ENCODE assay signal across 14 cellular contexts in genomic region chr13:99231726-99232125, GRCh38. TPM values are rescaled to one million over a fixed set of nuclear protein-coding genes. Genes with fewer than 3 reads are reported as not detected.
DNase-seq lines count a peak whose midpoint lies in the region; ATAC-seq and TF ChIP-seq lines count a peak whose summit lies in the region.
"Had no signal": no experiment of that assay in that cellular context is flagged by ENCODE, and none has a peak within 500 bp of the region (broad histone marks: within the 10 kb centered on the region; RNA-seq: fewer than 3 reads in every experiment).

No MANE protein-coding gene starts in this region.

- H3K36me3 Mint-ChIP-seq in activated T-cell treated with anti-CD3 and anti-CD28 coated beads, Interleukin-2, amount 50 U/mL, for 24 hours (ENCODE audit: low read depth): peaks cover 41% of the 10 kb centered on the region
- H3K36me3 Mint-ChIP-seq in activated CD4-positive, alpha-beta memory T cell treated with anti-CD3 and anti-CD28 coated beads for 36 hours: peaks cover 4% of the 10 kb centered on the region
- H3K36me3 Mint-ChIP-seq in stimulated activated effector memory CD8-positive, alpha-beta T cell treated with anti-CD3 and anti-CD28 coated beads, Interleukin-12 subunit alpha, Interleukin-12 subunit beta, amount 100 ng/mL, for 72 hours: peaks cover 24% of the 10 kb centered on the region

- H3K4me1 ChIP-seq in IMR-90 (ENCODE audit: control insufficient read depth, insufficient read depth, low read length): peaks cover 16% of the 10 kb centered on the region

- H2BK15ac ChIP-seq in IMR-90 (ENCODE audit: low read depth, low read length): no peak overlapping the region

- H3K4me1 Mint-ChIP-seq in activated T-cell treated with anti-CD3 and anti-CD28 coated beads, Interleukin-2, amount 50 U/mL, for 24 hours (ENCODE audit: low read depth): peaks cover 82% of the 10 kb centered on the region
- H3K4me1 Mint-ChIP-seq in activated CD4-positive, alpha-beta memory T cell treated with anti-CD3 and anti-CD28 coated beads for 36 hours (ENCODE audit: low read depth): peaks cover 67% of the 10 kb centered on the region
- peaks cover 57% of the 10 kb centered on the region for H3K4me1 Mint-ChIP-seq in stimulated activated effector memory CD8-positive, alpha-beta T cell treated with anti-CD3 and anti-CD28 coated beads, Interleukin-12 subunit alpha, Interleukin-12 subunit beta, amount 100 ng/mL, for 72 hours

- no peak overlapping the region; the same call in 1 of the 2 replicates for H2BK20ac ChIP-seq in IMR-90 (ENCODE audit: low read depth, low read length)

- H3K27ac ChIP-seq in IMR-90 (ENCODE audit: insufficient read depth, low read length): no peak overlapping the region

- H3K9ac ChIP-seq in IMR-90 (ENCODE audit: low read depth, low read length): no peak overlapping the region

- WGBS in IMR-90 (ENCODE audit: extremely low coverage in 2 of 2, insufficient read length in 1 of 2), 2 experiments: 57% methylated on average over 1 of the region's 1 CpG; no CpG with 5 or more reads in 1 of the 2 experiments

- H4K8ac ChIP-seq in IMR-90 (ENCODE audit: low read depth in 2 of 2, low read length in 2 of 2): no peak overlapping the region

- no peak overlapping the region for H2AFZ ChIP-seq in IMR-90 (replicated peaks; ENCODE audit: low read length, poor library complexity)

- intact Hi-C loops in IMR-90 (cut with micrococcal nuclease): no loop called here
- intact Hi-C loops in activated CD4-positive, alpha-beta memory T cell treated with anti-CD3 and anti-CD28 coated beads for 36 hours (cut with micrococcal nuclease): no loop called here

- H3K56ac ChIP-seq in IMR-90 (ENCODE audit: extremely low read depth, insufficient read depth, low read length): no peak overlapping the region

- dilution Hi-C loops in IMR-90 (cut with HindIII; ENCODE audit: low sequenced_read_pairs, unreplicated experiment): no loop called here

- in situ Hi-C loops in IMR-90 (cut with MboI; ENCODE audit: low sequenced_read_pairs): no loop called here

- no peak for DNase-seq in activated T-cell treated with anti-CD3 and anti-CD28 coated beads, Interleukin-2, amount 50 U/mL, for 24 hours
- DNase-seq in activated T-cell treated with anti-CD3 and anti-CD28 coated beads for 4 hours: no peak
- DNase-seq in IMR-90: no peak
- DNase-seq in activated CD4-positive, alpha-beta memory T cell treated with anti-CD3 and anti-CD28 coated beads for 36 hours: no peak
- no peak for DNase-seq in stimulated activated effector memory CD8-positive, alpha-beta T cell treated with anti-CD3 and anti-CD28 coated beads, Interleukin-12 subunit alpha, Interleukin-12 subunit beta, amount 100 ng/mL, for 72 hours (ENCODE audit: low spot score in 2 of 2)
- DNase-seq in NCI-H2196 treated with DMSO at 0.1 percent for 48 hours (lab: John Stamatoyannopoulos, UW; ENCODE audit: unreplicated experiment): no peak
- DNase-seq in dedifferentiated amniotic fluid mesenchymal stem cell (ENCODE audit: extremely low spot score): no peak
- DNase-seq: activated gamma-delta T cell treated with Interleukin-2 at 50 U/mL for 16 hours; effector CD4-positive, alpha-beta T cell; NCI-H2171 treated with DMSO at 0.1 percent for 48 hours; nucleus accumbens had no signal

- BruUV-seq in IMR-90 (replicated peaks; lab: Mats Ljungman, UMichigan): no TSS peak

- no peaks in the 10 kb centered on the region for H3K27me3 Mint-ChIP-seq in activated T-cell treated with anti-CD3 and anti-CD28 coated beads, Interleukin-2, amount 50 U/mL, for 24 hours
- no peaks in the 10 kb centered on the region for H3K27me3 Mint-ChIP-seq in activated CD4-positive, alpha-beta memory T cell treated with anti-CD3 and anti-CD28 coated beads for 36 hours
- H3K27me3 Mint-ChIP-seq: type B pancreatic cell had no signal

- no peaks in the 10 kb centered on the region for H3K9me3 ChIP-seq in IMR-90 (ENCODE audit: control insufficient read depth, insufficient read depth, low read length)

- no peak overlapping the region for H2AK9ac ChIP-seq in IMR-90 (replicated peaks; ENCODE audit: low read depth, low read length, poor library complexity)

- CTCF ChIA-PET in IMR-90 (lab: Yijun Ruan, JAX): no interaction called here
- CTCF ChIA-PET in activated CD4-positive, alpha-beta memory T cell treated with anti-CD3 and anti-CD28 coated beads for 36 hours (lab: Charles Lee): interaction anchor here (0.7 to 3.9 kb wide), 9 partner anchors 8 to 205 kb away, joined by 3 to 19 read pairs (median 4); partner anchors contain the start of genes GPR18 and UBAC2

- H3K9me1 ChIP-seq in IMR-90 (ENCODE audit: insufficient read depth, low read length): peaks cover 22% of the 10 kb centered on the region

- peak overlapping the region; percentile 86 for H3K27ac Mint-ChIP-seq in activated T-cell treated with anti-CD3 and anti-CD28 coated beads, Interleukin-2, amount 50 U/mL, for 24 hours
- peak overlapping the region; percentile 40 for H3K27ac Mint-ChIP-seq in activated CD4-positive, alpha-beta memory T cell treated with anti-CD3 and anti-CD28 coated beads for 36 hours
- peak overlapping the region; percentile 67 for H3K27ac Mint-ChIP-seq in stimulated activated effector memory CD8-positive, alpha-beta T cell treated with anti-CD3 and anti-CD28 coated beads, Interleukin-12 subunit alpha, Interleukin-12 subunit beta, amount 100 ng/mL, for 72 hours
- H3K27ac Mint-ChIP-seq: type B pancreatic cell had no signal

- no peak overlapping the region for H2BK5ac ChIP-seq in IMR-90 (ENCODE audit: low read depth, low read length, poor library complexity, severe bottlenecking)

- H4K91ac ChIP-seq in IMR-90 (ENCODE audit: insufficient read depth, low read depth, low read length): no peak overlapping the region

- peaks cover 45 to 48% of the 10 kb centered on the region in 2 experiments for H3K79me1 ChIP-seq in IMR-90 (ENCODE audit: low read depth in 1 of 2, low read length in 2 of 2)

- no peak overlapping the region for H4K5ac ChIP-seq in IMR-90 (ENCODE audit: low read depth, low read length)

- H3K4ac ChIP-seq in IMR-90 (ENCODE audit: low read depth, low read length): no peak overlapping the region

- no peak overlapping the region for H3K18ac ChIP-seq in IMR-90 (ENCODE audit: low read depth, low read length)

- H2BK120ac ChIP-seq in IMR-90 (ENCODE audit: low read depth, low read length): no peak overlapping the region

- H2AK5ac ChIP-seq in IMR-90 (ENCODE audit: low read depth, low read length): no peak overlapping the region

- no peaks in the 10 kb centered on the region for H3K27me3 ChIP-seq in IMR-90 (ENCODE audit: control insufficient read depth, insufficient read depth, low read length)

- H4K20me1 ChIP-seq in IMR-90 (ENCODE audit: insufficient read depth, low read length): peaks cover 18% of the 10 kb centered on the region

- no peak for TF ChIP-seq CTCF in IMR-90 (conservative IDR thresholded peaks at IDR 0.05; ENCODE audit: low read depth, low read length)

- no peak overlapping the region for H3K23ac ChIP-seq in IMR-90 (ENCODE audit: low read depth, low read length)

- no peaks in the 10 kb centered on the region for H3K9me3 Mint-ChIP-seq in activated T-cell treated with anti-CD3 and anti-CD28 coated beads, Interleukin-2, amount 50 U/mL, for 24 hours
- no peaks in the 10 kb centered on the region for H3K9me3 Mint-ChIP-seq in activated CD4-positive, alpha-beta memory T cell treated with anti-CD3 and anti-CD28 coated beads for 36 hours
- H3K9me3 Mint-ChIP-seq in stimulated activated effector memory CD8-positive, alpha-beta T cell treated with anti-CD3 and anti-CD28 coated beads, Interleukin-12 subunit alpha, Interleukin-12 subunit beta, amount 100 ng/mL, for 72 hours: no peaks in the 10 kb centered on the region

- H3K4me3 Mint-ChIP-seq in activated T-cell treated with anti-CD3 and anti-CD28 coated beads, Interleukin-2, amount 50 U/mL, for 24 hours: no peak overlapping the region
- no peak overlapping the region for H3K4me3 Mint-ChIP-seq in activated CD4-positive, alpha-beta memory T cell treated with anti-CD3 and anti-CD28 coated beads for 36 hours
- peak overlapping the region; percentile 73 for H3K4me3 Mint-ChIP-seq in stimulated activated effector memory CD8-positive, alpha-beta T cell treated with anti-CD3 and anti-CD28 coated beads, Interleukin-12 subunit alpha, Interleukin-12 subunit beta, amount 100 ng/mL, for 72 hours
- H3K4me3 Mint-ChIP-seq: type B pancreatic cell had no signal

- ATAC-seq in IMR-90 (ENCODE audit: low read depth): no peak
- ATAC-seq in stimulated activated effector memory CD8-positive, alpha-beta T cell treated with anti-CD3 and anti-CD28 coated beads, Interleukin-12 subunit alpha, Interleukin-12 subunit beta, amount 100 ng/mL, for 72 hours: peak; percentile 17
- ATAC-seq in GM19328 (IDR thresholded peaks at IDR 0.05; ENCODE audit: unreplicated experiment): no peak

- TF ChIP-seq POLR2A in IMR-90 (IDR thresholded peaks at IDR 0.05; ENCODE audit: low read depth, low read length): no peak

- POLR2A ChIA-PET in IMR-90 (lab: Charles Lee; ENCODE audit: unreplicated experiment): no interaction called here
- POLR2A ChIA-PET in activated CD4-positive, alpha-beta memory T cell treated with anti-CD3 and anti-CD28 coated beads for 36 hours (lab: Charles Lee): interaction anchor here (0.8 to 1.2 kb wide), 2 partner anchors 13 to 27 kb away, joined by 3 to 5 read pairs; no protein-coding TSS in a partner anchor

- no peak for TF ChIP-seq RAD21 in IMR-90 (IDR thresholded peaks at IDR 0.05; ENCODE audit: low read length)

- H3K14ac ChIP-seq in IMR-90 (replicated peaks; ENCODE audit: low read depth, low read length): 0 out of 2 replicates have a peak overlapping the region, but pooled peaks have one; percentile 45

- H3K4me2 ChIP-seq in IMR-90 (ENCODE audit: low read depth, low read length): no peak overlapping the region

- H3K36me3 ChIP-seq in IMR-90 (ENCODE audit: control insufficient read depth, insufficient read depth, low read length): no peaks in the 10 kb centered on the region

- H3K4me3 ChIP-seq in IMR-90 (ENCODE audit: insufficient read depth, low read depth, low read length): no peak overlapping the region

TF ChIP-seq in IMR-90, 13 proteins besides CTCF, POLR2A, EP300 and RAD21 (continues in another document):
- TF ChIP-seq SMC3 (IDR thresholded peaks at IDR 0.05; ENCODE audit: low read depth, low read length) (no peak), MXI1 (IDR thresholded peaks at IDR 0.05; ENCODE audit: borderline replicate concordance, low read depth, low read length) (no peak), CEBPB (IDR thresholded peaks at IDR 0.05; ENCODE audit: low read depth, low read length) (no peak)

RNA-seq across cellular contexts. Expression of gene GPR18, which starts 26.5 kb away (rescaled TPM):
- not detected in 2 replicates for total RNA-seq in IMR-90 (2012; rRNA removed)
- not detected in 2 replicates for polyA plus RNA-seq in IMR-90 (2012; rRNA removed)
- not detected in 2 replicates for polyA plus RNA-seq in IMR-90 (2012; cell fraction: cytosol; rRNA removed)
- polyA plus RNA-seq in IMR-90 (2012; cell fraction: nucleus; rRNA removed; ENCODE audit: low replicate concordance): not detected in 2 replicates
- 1 to 10 TPM; 2.4 to 2.8 TPM for total RNA-seq in activated CD4-positive, alpha-beta memory T cell treated with anti-CD3 and anti-CD28 coated beads for 36 hours
- total RNA-seq: A673 had no signal

RNA-seq across cellular contexts. Expression of gene UBAC2, which starts 31.1 kb away (rescaled TPM):
- 20.8 and 23.6 TPM in 2 replicates for total RNA-seq in IMR-90 (2012; rRNA removed)
- polyA plus RNA-seq in IMR-90 (2012; rRNA removed): 28.9 and 36.3 TPM in 2 replicates
- polyA plus RNA-seq in IMR-90 (2012; cell fraction: cytosol; rRNA removed): 29.0 and 35.1 TPM in 2 replicates
- 17.0 and 27.8 TPM in 2 replicates for polyA plus RNA-seq in IMR-90 (2012; cell fraction: nucleus; rRNA removed; ENCODE audit: low replicate concordance)
- total RNA-seq in activated CD4-positive, alpha-beta memory T cell treated with anti-CD3 and anti-CD28 coated beads for 36 hours: 10 to 100 TPM; 51.8 to 54.5 TPM
